Comparison of ENCODE assay signal across 1 cellular context in the genomic region with DNA sequence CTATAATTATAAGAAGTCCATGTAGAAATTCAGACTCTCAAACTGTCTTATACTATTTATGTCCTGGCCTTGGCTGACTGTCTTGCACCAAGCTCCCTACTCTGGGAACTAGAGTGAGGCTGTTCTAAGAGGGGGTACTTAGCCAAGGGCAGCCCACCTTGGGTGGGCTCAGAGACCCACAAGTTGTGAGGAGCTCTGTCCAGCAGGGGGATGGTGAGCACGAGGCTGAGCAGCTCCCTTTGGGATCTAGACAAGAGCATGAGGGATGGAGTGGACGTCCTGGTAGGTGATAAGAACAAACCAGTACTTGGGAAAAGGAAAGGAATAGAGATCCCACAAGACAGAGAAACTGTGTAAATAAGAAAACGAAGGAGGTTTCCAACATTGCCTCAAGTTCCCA.
TF ChIP-seq lines count a peak whose summit lies in the region.

No MANE protein-coding gene starts in this region.

TF ChIP-seq in GM23338, 12 proteins besides CTCF, POLR2A, EP300 and RAD21:
- TF ChIP-seq CREB1 (CRISPR knock-in tag; IDR thresholded peaks at IDR 0.05; ENCODE audit: low read depth) (no peak), ZNF114 (CRISPR knock-in tag; IDR thresholded peaks at IDR 0.05) (no peak), EZH2phosphoT487 (IDR thresholded peaks at IDR 0.05; ENCODE audit: unreplicated experiment) (no peak), POLR2AphosphoS5 (IDR thresholded peaks at IDR 0.05; ENCODE audit: low read depth) (no peak), EZH2 (IDR thresholded peaks at IDR 0.05; ENCODE audit: low read depth, unreplicated experiment) (no peak), ZNF331 (CRISPR knock-in tag; IDR thresholded peaks at IDR 0.05; ENCODE audit: low read depth) (no peak), NANOG (IDR thresholded peaks at IDR 0.05; ENCODE audit: borderline replicate concordance) (no peak), STAT1 (IDR thresholded peaks at IDR 0.05; ENCODE audit: unreplicated experiment) (no peak), JUNB (IDR thresholded peaks at IDR 0.05; ENCODE audit: unreplicated experiment) (no peak)
- TF ChIP-seq, protein P1, sequence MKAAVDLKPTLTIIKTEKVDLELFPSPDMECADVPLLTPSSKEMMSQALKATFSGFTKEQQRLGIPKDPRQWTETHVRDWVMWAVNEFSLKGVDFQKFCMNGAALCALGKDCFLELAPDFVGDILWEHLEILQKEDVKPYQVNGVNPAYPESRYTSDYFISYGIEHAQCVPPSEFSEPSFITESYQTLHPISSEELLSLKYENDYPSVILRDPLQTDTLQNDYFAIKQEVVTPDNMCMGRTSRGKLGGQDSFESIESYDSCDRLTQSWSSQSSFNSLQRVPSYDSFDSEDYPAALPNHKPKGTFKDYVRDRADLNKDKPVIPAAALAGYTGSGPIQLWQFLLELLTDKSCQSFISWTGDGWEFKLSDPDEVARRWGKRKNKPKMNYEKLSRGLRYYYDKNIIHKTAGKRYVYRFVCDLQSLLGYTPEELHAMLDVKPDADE (IDR thresholded peaks at IDR 0.05): no peak
- TF ChIP-seq, protein P2, sequence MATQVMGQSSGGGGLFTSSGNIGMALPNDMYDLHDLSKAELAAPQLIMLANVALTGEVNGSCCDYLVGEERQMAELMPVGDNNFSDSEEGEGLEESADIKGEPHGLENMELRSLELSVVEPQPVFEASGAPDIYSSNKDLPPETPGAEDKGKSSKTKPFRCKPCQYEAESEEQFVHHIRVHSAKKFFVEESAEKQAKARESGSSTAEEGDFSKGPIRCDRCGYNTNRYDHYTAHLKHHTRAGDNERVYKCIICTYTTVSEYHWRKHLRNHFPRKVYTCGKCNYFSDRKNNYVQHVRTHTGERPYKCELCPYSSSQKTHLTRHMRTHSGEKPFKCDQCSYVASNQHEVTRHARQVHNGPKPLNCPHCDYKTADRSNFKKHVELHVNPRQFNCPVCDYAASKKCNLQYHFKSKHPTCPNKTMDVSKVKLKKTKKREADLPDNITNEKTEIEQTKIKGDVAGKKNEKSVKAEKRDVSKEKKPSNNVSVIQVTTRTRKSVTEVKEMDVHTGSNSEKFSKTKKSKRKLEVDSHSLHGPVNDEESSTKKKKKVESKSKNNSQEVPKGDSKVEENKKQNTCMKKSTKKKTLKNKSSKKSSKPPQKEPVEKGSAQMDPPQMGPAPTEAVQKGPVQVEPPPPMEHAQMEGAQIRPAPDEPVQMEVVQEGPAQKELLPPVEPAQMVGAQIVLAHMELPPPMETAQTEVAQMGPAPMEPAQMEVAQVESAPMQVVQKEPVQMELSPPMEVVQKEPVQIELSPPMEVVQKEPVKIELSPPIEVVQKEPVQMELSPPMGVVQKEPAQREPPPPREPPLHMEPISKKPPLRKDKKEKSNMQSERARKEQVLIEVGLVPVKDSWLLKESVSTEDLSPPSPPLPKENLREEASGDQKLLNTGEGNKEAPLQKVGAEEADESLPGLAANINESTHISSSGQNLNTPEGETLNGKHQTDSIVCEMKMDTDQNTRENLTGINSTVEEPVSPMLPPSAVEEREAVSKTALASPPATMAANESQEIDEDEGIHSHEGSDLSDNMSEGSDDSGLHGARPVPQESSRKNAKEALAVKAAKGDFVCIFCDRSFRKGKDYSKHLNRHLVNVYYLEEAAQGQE (IDR thresholded peaks at IDR 0.05; ENCODE audit: unreplicated experiment): no peak
- TF ChIP-seq, protein P3, sequence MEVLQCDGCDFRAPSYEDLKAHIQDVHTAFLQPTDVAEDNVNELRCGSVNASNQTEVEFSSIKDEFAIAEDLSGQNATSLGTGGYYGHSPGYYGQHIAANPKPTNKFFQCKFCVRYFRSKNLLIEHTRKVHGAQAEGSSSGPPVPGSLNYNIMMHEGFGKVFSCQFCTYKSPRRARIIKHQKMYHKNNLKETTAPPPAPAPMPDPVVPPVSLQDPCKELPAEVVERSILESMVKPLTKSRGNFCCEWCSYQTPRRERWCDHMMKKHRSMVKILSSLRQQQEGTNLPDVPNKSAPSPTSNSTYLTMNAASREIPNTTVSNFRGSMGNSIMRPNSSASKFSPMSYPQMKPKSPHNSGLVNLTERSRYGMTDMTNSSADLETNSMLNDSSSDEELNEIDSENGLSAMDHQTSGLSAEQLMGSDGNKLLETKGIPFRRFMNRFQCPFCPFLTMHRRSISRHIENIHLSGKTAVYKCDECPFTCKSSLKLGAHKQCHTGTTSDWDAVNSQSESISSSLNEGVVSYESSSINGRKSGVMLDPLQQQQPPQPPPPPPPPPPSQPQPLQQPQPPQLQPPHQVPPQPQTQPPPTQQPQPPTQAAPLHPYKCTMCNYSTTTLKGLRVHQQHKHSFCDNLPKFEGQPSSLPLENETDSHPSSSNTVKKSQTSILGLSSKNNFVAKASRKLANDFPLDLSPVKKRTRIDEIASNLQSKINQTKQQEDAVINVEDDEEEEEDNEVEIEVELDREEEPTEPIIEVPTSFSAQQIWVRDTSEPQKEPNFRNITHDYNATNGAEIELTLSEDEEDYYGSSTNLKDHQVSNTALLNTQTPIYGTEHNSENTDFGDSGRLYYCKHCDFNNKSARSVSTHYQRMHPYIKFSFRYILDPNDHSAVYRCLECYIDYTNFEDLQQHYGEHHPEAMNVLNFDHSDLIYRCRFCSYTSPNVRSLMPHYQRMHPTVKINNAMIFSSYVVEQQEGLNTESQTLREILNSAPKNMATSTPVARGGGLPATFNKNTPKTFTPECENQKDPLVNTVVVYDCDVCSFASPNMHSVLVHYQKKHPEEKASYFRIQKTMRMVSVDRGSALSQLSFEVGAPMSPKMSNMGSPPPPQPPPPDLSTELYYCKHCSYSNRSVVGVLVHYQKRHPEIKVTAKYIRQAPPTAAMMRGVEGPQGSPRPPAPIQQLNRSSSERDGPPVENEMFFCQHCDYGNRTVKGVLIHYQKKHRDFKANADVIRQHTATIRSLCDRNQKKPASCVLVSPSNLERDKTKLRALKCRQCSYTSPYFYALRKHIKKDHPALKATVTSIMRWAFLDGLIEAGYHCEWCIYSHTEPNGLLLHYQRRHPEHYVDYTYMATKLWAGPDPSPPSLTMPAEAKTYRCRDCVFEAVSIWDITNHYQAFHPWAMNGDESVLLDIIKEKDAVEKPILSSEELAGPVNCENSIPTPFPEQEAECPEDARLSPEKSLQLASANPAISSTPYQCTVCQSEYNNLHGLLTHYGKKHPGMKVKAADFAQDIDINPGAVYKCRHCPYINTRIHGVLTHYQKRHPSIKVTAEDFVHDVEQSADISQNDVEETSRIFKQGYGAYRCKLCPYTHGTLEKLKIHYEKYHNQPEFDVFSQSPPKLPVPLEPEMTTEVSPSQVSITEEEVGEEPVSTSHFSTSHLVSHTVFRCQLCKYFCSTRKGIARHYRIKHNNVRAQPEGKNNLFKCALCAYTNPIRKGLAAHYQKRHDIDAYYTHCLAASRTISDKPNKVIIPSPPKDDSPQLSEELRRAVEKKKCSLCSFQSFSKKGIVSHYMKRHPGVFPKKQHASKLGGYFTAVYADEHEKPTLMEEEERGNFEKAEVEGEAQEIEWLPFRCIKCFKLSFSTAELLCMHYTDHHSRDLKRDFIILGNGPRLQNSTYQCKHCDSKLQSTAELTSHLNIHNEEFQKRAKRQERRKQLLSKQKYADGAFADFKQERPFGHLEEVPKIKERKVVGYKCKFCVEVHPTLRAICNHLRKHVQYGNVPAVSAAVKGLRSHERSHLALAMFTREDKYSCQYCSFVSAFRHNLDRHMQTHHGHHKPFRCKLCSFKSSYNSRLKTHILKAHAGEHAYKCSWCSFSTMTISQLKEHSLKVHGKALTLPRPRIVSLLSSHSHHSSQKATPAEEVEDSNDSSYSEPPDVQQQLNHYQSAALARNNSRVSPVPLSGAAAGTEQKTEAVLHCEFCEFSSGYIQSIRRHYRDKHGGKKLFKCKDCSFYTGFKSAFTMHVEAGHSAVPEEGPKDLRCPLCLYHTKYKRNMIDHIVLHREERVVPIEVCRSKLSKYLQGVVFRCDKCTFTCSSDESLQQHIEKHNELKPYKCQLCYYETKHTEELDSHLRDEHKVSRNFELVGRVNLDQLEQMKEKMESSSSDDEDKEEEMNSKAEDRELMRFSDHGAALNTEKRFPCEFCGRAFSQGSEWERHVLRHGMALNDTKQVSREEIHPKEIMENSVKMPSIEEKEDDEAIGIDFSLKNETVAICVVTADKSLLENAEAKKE (CRISPR knock-in tag; IDR thresholded peaks at IDR 0.05): no peak
